In the genomic region with DNA sequence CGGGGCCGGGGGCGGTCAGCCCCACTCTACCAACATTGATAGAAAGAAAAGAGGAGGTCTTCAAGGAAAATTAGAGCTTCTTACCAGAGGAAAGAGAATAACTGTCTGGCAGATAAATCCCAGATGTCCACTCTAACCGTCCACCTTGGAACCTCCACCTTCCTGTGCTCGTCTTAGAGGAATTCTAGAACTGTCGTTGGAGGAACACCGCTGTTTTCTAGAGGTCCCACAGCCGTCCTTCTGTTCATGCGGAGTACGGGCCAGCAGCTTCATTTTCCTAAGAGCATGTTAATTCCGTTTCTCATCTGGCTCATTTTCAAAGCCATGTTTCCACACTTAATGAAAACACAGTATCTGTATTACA, we compare ENCODE assay signal across 10 cellular contexts.
DNase-seq lines count a peak whose midpoint lies in the region; ATAC-seq and FAIRE-seq lines count a peak whose summit lies in the region.
"Had no signal": no experiment of that assay in that cellular context is flagged by ENCODE, and none has a peak within 500 bp of the region (broad histone marks: within the 10 kb centered on the region; RNA-seq: fewer than 3 reads in every experiment).

No MANE protein-coding gene starts in this region.

- no peak overlapping the region for H2BK15ac ChIP-seq in mesenchymal stem cell (ENCODE audit: low read depth, poor library complexity, severe bottlenecking)

- H3K79me1 ChIP-seq in mesenchymal stem cell (replicated peaks; ENCODE audit: low read length, poor library complexity, severe bottlenecking): no peaks in the 10 kb centered on the region

- no peak overlapping the region for H2BK12ac ChIP-seq in mesenchymal stem cell (ENCODE audit: low read length in 2 of 2)

- no peak for DNase-seq in mesenchymal stem cell
- DNase-seq in HuH-7.5 (ENCODE audit: low spot score): no peak
- DNase-seq in small intestine: no peak
- no peak for DNase-seq in NCI-H2107 (lab: John Stamatoyannopoulos, UW)
- DNase-seq: GF-D8 had no signal

- H2AFZ ChIP-seq in mesenchymal stem cell (ENCODE audit: low read depth, low read length): no peak overlapping the region

- H3K4me1 ChIP-seq in HUES64 (ENCODE audit: insufficient read depth, low read length) (peaks cover 12% of the 10 kb centered on the region), duodenal mucosa (ENCODE audit: control insufficient read depth in 1 of 2, insufficient read depth in 2 of 2, low read length in 2 of 2) (no peaks in the 10 kb centered on the region), mesenchymal stem cell (ENCODE audit: control insufficient read depth, insufficient read depth, low read depth, low read length) (no peaks in the 10 kb centered on the region), thymus (ENCODE audit: control insufficient read depth, insufficient read depth, low read length) (peaks cover 3% of the 10 kb centered on the region), small intestine (ENCODE audit: control insufficient read depth in 2 of 2, insufficient read depth in 1 of 2, low read depth in 1 of 2, low read length in 1 of 2) (no peaks in the 10 kb centered on the region)

- H2BK5ac ChIP-seq in mesenchymal stem cell (ENCODE audit: low read depth, low read length, poor library complexity, severe bottlenecking): no peak overlapping the region

- H4K91ac ChIP-seq in mesenchymal stem cell (ENCODE audit: low read length): no peak overlapping the region

- H3K23ac ChIP-seq in mesenchymal stem cell (ENCODE audit: low read length in 2 of 2): no peak overlapping the region

- H2AK5ac ChIP-seq in mesenchymal stem cell (ENCODE audit: low read length, severe bottlenecking): no peak overlapping the region

- no peak overlapping the region for H3K14ac ChIP-seq in mesenchymal stem cell (ENCODE audit: low read length in 2 of 2)

- H3K27ac ChIP-seq in HUES64 (ENCODE audit: low read depth, low read length) (no peak overlapping the region), duodenal mucosa (ENCODE audit: low read depth, low read length) (no peak overlapping the region), mesenchymal stem cell (ENCODE audit: low read length, poor library complexity, severe bottlenecking) (no peak overlapping the region), thymus (ENCODE audit: low read depth) (no peak overlapping the region), small intestine (ENCODE audit: low read depth in 1 of 2, low read length in 1 of 2) (no peak overlapping the region)

- H3K9ac ChIP-seq in HUES64 (ENCODE audit: low read depth, low read length) (no peak overlapping the region), duodenal mucosa (ENCODE audit: low read depth in 1 of 2, low read length in 2 of 2) (peak overlapping the region in 1 of 2 donors; percentile 63), mesenchymal stem cell (ENCODE audit: low read length) (peak overlapping the region; percentile 83)

- H3K4ac ChIP-seq in mesenchymal stem cell (ENCODE audit: low read depth in 1 of 2, low read length in 2 of 2): no peak overlapping the region

- H4K8ac ChIP-seq in mesenchymal stem cell (ENCODE audit: low read length): no peak overlapping the region

- H2BK120ac ChIP-seq in mesenchymal stem cell (ENCODE audit: low read depth, low read length): no peak overlapping the region

- 79% methylated on average over 8 of the region's 11 CpGs for WGBS in HUES64
- WGBS in mesenchymal stem cell: 63% methylated on average over 8 of the region's 11 CpGs
- WGBS in thymus: 31% methylated on average over 11 of the region's 11 CpGs
- 18 to 26% (median 20%) methylated on average over 11 of the region's 11 CpGs for WGBS in small intestine, 3 donors

- no peak for ATAC-seq in HG02981 (IDR thresholded peaks at IDR 0.05; ENCODE audit: unreplicated experiment)
- ATAC-seq: activated CD4-positive, CD25-positive, alpha-beta regulatory T cell treated with anti-CD3 and anti-CD28 coated beads, Interleukin-2, amount 50 U/mL, for 24 hours had no signal

- no peak for FAIRE-seq in small intestine (lab: Jason Lieb, UNC)

- H3K9me3 ChIP-seq in HUES64 (ENCODE audit: insufficient read depth, low read depth, low read length) (no peaks in the 10 kb centered on the region), duodenal mucosa (ENCODE audit: control insufficient read depth in 1 of 2, low read length in 2 of 2) (no peaks in the 10 kb centered on the region), mesenchymal stem cell (ENCODE audit: control insufficient read depth, low read length) (no peaks in the 10 kb centered on the region), thymus (ENCODE audit: control insufficient read depth) (no peaks in the 10 kb centered on the region), small intestine (ENCODE audit: control insufficient read depth, low read depth) (no peaks in the 10 kb centered on the region)

- H3K4me3 ChIP-seq in HUES64 (ENCODE audit: low read length): peak overlapping the region; percentile 43; the same call in 1 of the 2 replicates
- H3K4me3 ChIP-seq in duodenal mucosa (ENCODE audit: low read depth in 1 of 2, low read length in 2 of 2): peak overlapping the region; percentile 72 to 79
- peak overlapping the region in 1 of 2 experiments; percentile 85 for H3K4me3 ChIP-seq in mesenchymal stem cell (ENCODE audit: insufficient read depth in 1 of 2, low read depth in 1 of 2, low read length in 2 of 2)
- H3K4me3 ChIP-seq in thymus (ENCODE audit: low read length): peak overlapping the region; percentile 35
- peak overlapping the region in 1 of 2 donors; percentile 42 for H3K4me3 ChIP-seq in small intestine (ENCODE audit: low read depth in 1 of 2, low read length in 2 of 2)

- H3K27me3 ChIP-seq in HUES64 (ENCODE audit: insufficient read depth, low read length) (no peaks in the 10 kb centered on the region), duodenal mucosa (ENCODE audit: control insufficient read depth in 1 of 2, insufficient read depth in 2 of 2, low read length in 2 of 2) (no peaks in the 10 kb centered on the region), mesenchymal stem cell (ENCODE audit: control insufficient read depth in 1 of 2, insufficient read depth in 1 of 2, low read length in 2 of 2) (peaks cover 19 to 41% of the 10 kb centered on the region in 2 experiments), thymus (ENCODE audit: control insufficient read depth, insufficient read depth) (no peaks in the 10 kb centered on the region), small intestine (ENCODE audit: control insufficient read depth in 2 of 2, insufficient read depth in 2 of 2, low read length in 2 of 2) (no peaks in the 10 kb centered on the region)

- no peak overlapping the region for H3K18ac ChIP-seq in mesenchymal stem cell (ENCODE audit: low read depth in 1 of 2, low read length in 2 of 2)

- H3K36me3 ChIP-seq in HUES64 (ENCODE audit: insufficient read depth, low read length) (no peaks in the 10 kb centered on the region), duodenal mucosa (ENCODE audit: control insufficient read depth in 1 of 2, insufficient read depth in 2 of 2, low read length in 2 of 2) (no peaks in the 10 kb centered on the region), mesenchymal stem cell (ENCODE audit: control insufficient read depth in 1 of 2, insufficient read depth in 2 of 2, low read depth in 1 of 2, low read length in 2 of 2) (no peaks in the 10 kb centered on the region), thymus (ENCODE audit: control insufficient read depth, insufficient read depth) (no peaks in the 10 kb centered on the region), small intestine (ENCODE audit: control insufficient read depth in 2 of 2, insufficient read depth in 2 of 2, low read length in 2 of 2) (no peaks in the 10 kb centered on the region)

- no peak overlapping the region for H3K4me2 ChIP-seq in mesenchymal stem cell (ENCODE audit: low read length, poor library complexity, severe bottlenecking)
